In genomic region chr14:53306267-53306721, GRCh38 we compare ENCODE assay signal across 8 cellular contexts.
A peak's percentile ranks its signal among the peaks of the same experiment; 100 is the strongest.
DNase-seq lines count a peak whose midpoint lies in the region; ATAC-seq, FAIRE-seq and TF ChIP-seq lines count a peak whose summit lies in the region.

No MANE protein-coding gene starts in this region.

- in situ Hi-C loops in HepG2 (cut with HindIII; ENCODE audit: extremely low pct_ligation_motif_present, low pct_unique_long_range_greater_than_20kb): no loop called here

- H3K4me2 ChIP-seq in HepG2 (ENCODE audit: low read depth, low read length): peak overlapping the region; percentile 91

- DNase-seq in A172 (ENCODE audit: low spot score) (peak; percentile 42), NCI-H1417 treated with DMSO at 0.1 percent for 48 hours (lab: John Stamatoyannopoulos, UW) (peak; percentile 58), WTC11 (ENCODE audit: low spot score) (peak; percentile 53), HepG2 (ENCODE audit: low spot score) (peak; percentile 19)
- DNase-seq in stimulated activated CD4-positive, alpha-beta T cell treated with anti-CD3 and anti-CD28 coated beads, Interleukin-4, amount 100 ng/mL, for 4 hours: peak; percentile 31 to 41

- intact Hi-C loops in dendritic cell treated with granulocyte-macrophage colony-stimulating factor and Interleukin-4, amounts not matched to agents 40 ng/mL and 50 ng/mL, for 4 days (cut with micrococcal nuclease): no loop called here
- intact Hi-C loops in HepG2 (cut with micrococcal nuclease; ENCODE audit: unreplicated experiment): loop anchor here (1.0 to 10.0 kb wide), 3 partner anchors 13 to 484 kb away; no protein-coding TSS in a partner anchor

- peaks cover 24% of the 10 kb centered on the region for H3K9me3 Mint-ChIP-seq in WTC11
- no peaks in the 10 kb centered on the region for H3K9me3 Mint-ChIP-seq in dendritic cell treated with granulocyte-macrophage colony-stimulating factor and Interleukin-4, amounts not matched to agents 40 ng/mL and 50 ng/mL, for 4 days

- H3K9ac ChIP-seq in HepG2 (ENCODE audit: insufficient read depth, low read depth, low read length): peak overlapping the region; percentile 59

- H3K9me3 ChIP-seq in HepG2 (ENCODE audit: low read length): no peaks in the 10 kb centered on the region

- TF ChIP-seq CTCF in GM12872 (IDR thresholded peaks at IDR 0.05; ENCODE audit: insufficient read depth, low read depth, low read length): peak; percentile 67
- peak; percentile 60 for TF ChIP-seq CTCF in WTC11 (IDR thresholded peaks at IDR 0.05)
- TF ChIP-seq CTCF in HepG2 (CRISPR knock-in tag; IDR thresholded peaks at IDR 0.05): peak; percentile 80

- H3K27me3 Mint-ChIP-seq in WTC11 (ENCODE audit: low read depth): no peaks in the 10 kb centered on the region; the same call in none of the 2 replicates
- no peaks in the 10 kb centered on the region for H3K27me3 Mint-ChIP-seq in dendritic cell treated with granulocyte-macrophage colony-stimulating factor and Interleukin-4, amounts not matched to agents 40 ng/mL and 50 ng/mL, for 4 days

- H3K36me3 ChIP-seq in HepG2 (replicated peaks in 1 of 2; ENCODE audit: control insufficient read depth in 1 of 2, insufficient read depth in 2 of 2, low read length in 2 of 2): no peaks in the 10 kb centered on the region

- WGBS in HepG2 (ENCODE audit: low lambda C conversion rate): 4% methylated on average over 11 of the region's 11 CpGs

- ATAC-seq in WTC11 (peak; percentile 89), HepG2 (peak; percentile 72), GM18511 (IDR thresholded peaks at IDR 0.05; ENCODE audit: unreplicated experiment) (no peak)

- peaks cover 6% of the 10 kb centered on the region; the same call in 1 of the 2 replicates for H3K4me1 Mint-ChIP-seq in WTC11
- no peaks in the 10 kb centered on the region for H3K4me1 Mint-ChIP-seq in dendritic cell treated with granulocyte-macrophage colony-stimulating factor and Interleukin-4, amounts not matched to agents 40 ng/mL and 50 ng/mL, for 4 days (ENCODE audit: low read depth)

- H3K27ac ChIP-seq in HepG2 (ENCODE audit: extremely low read length, insufficient read depth, low read length): no peak overlapping the region

- no peak for TF ChIP-seq RAD21 in HepG2 (CRISPR knock-in tag; IDR thresholded peaks at IDR 0.05)

- no peak overlapping the region for H3K27ac Mint-ChIP-seq in WTC11
- H3K27ac Mint-ChIP-seq in dendritic cell treated with granulocyte-macrophage colony-stimulating factor and Interleukin-4, amounts not matched to agents 40 ng/mL and 50 ng/mL, for 4 days: no peak overlapping the region

- BruUV-seq in HepG2 (replicated peaks; lab: Mats Ljungman, UMichigan): no TSS peak

- CTCF ChIA-PET in WTC11 (lab: Charles Lee): interaction anchor here (0.5 to 2.4 kb wide), 16 partner anchors 10 to 1263 kb away, joined by 3 to 19 read pairs (median 4); no protein-coding TSS in a partner anchor
- CTCF ChIA-PET in HepG2 (lab: Yijun Ruan, JAX; ENCODE audit: low intra/inter-chr PET ratio, low total read pairs): interaction anchor here (0.8 to 1.2 kb wide), 3 partner anchors 10 to 1042 kb away, joined by 3 to 4 read pairs (median 3); partner anchors contain the start of gene FERMT2

- H3K27me3 ChIP-seq in HepG2 (ENCODE audit: control insufficient read depth in 1 of 2, insufficient read depth in 2 of 2, low read length in 2 of 2): peaks cover 1 to 3% of the 10 kb centered on the region in 2 experiments; a peak in 3 of 5 replicates

- peaks cover 9% of the 10 kb centered on the region for H3K4me1 ChIP-seq in HepG2 (ENCODE audit: insufficient read depth, low read length)

- no peak for TF ChIP-seq POLR2A in HepG2 (IDR thresholded peaks at IDR 0.05; ENCODE audit: insufficient read depth in 1 of 2, low read depth in 2 of 2, low read length in 2 of 2)

- no peaks in the 10 kb centered on the region for H3K79me2 ChIP-seq in HepG2 (ENCODE audit: insufficient read depth, low read length)

- POLR2A ChIA-PET in WTC11 (lab: Charles Lee) (interaction anchor here (0.6 kb wide), 1 partner anchor 1057 kb away, joined by 3 read pairs; no protein-coding TSS in a partner anchor), HepG2 (lab: Yijun Ruan, JAX) (no interaction called here)

- H3K36me3 Mint-ChIP-seq in WTC11: peaks cover 21% of the 10 kb centered on the region
- no peaks in the 10 kb centered on the region for H3K36me3 Mint-ChIP-seq in dendritic cell treated with granulocyte-macrophage colony-stimulating factor and Interleukin-4, amounts not matched to agents 40 ng/mL and 50 ng/mL, for 4 days (ENCODE audit: low read depth)

- H2AFZ ChIP-seq in HepG2 (ENCODE audit: low read length): peak overlapping the region; percentile 86

- peak overlapping the region; percentile 45 for H3K4me3 Mint-ChIP-seq in WTC11
- H3K4me3 Mint-ChIP-seq in dendritic cell treated with granulocyte-macrophage colony-stimulating factor and Interleukin-4, amounts not matched to agents 40 ng/mL and 50 ng/mL, for 4 days: peak overlapping the region; percentile 53

- peak; percentile 93 for FAIRE-seq in HepG2 (lab: Jason Lieb, UNC)

- peak overlapping the region; percentile 57 to 80 (median 74) for H3K4me3 ChIP-seq in HepG2 (replicated peaks in 1 of 3; ENCODE audit: insufficient read depth in 1 of 3, low read depth in 2 of 3, low read length in 3 of 3)

- no peaks in the 10 kb centered on the region for H4K20me1 ChIP-seq in HepG2 (ENCODE audit: insufficient read depth, low read length)

- TF ChIP-seq EP300 in HepG2 (IDR thresholded peaks at IDR 0.05; ENCODE audit: low read depth in 2 of 2, low read length in 2 of 2): no peak
- no peak for TF ChIP-seq EP300 in HepG2 (CRISPR knock-in tag; IDR thresholded peaks at IDR 0.05; ENCODE audit: borderline replicate concordance)

TF ChIP-seq in WTC11, 78 proteins besides CTCF, POLR2A, EP300 and RAD21 (continues in another document):
- TF ChIP-seq ZNF281 (CRISPR knock-in tag; IDR thresholded peaks at IDR 0.05) (no peak), IRF2 (CRISPR knock-in tag; IDR thresholded peaks at IDR 0.05; ENCODE audit: borderline replicate concordance, low read depth) (no peak), ZNF416 (CRISPR knock-in tag; IDR thresholded peaks at IDR 0.05) (no peak), ZNF263 (CRISPR knock-in tag; IDR thresholded peaks at IDR 0.05; ENCODE audit: low read depth) (no peak), EMX1 (CRISPR knock-in tag; IDR thresholded peaks at IDR 0.05) (no peak)

TF ChIP-seq in HepG2, 621 proteins besides CTCF, POLR2A, EP300 and RAD21 (continues in another document):
- TF ChIP-seq IRF2 (CRISPR knock-in tag; IDR thresholded peaks at IDR 0.05) (no peak), ZNF569 (CRISPR knock-in tag; IDR thresholded peaks at IDR 0.05; ENCODE audit: borderline replicate concordance) (no peak), TERF1 (CRISPR knock-in tag; IDR thresholded peaks at IDR 0.05) (no peak), HNF4A (CRISPR knock-in tag; IDR thresholded peaks at IDR 0.05) (no peak), ZNF558 (CRISPR knock-in tag; IDR thresholded peaks at IDR 0.05; ENCODE audit: borderline replicate concordance) (no peak), ZNF501 (CRISPR knock-in tag; IDR thresholded peaks at IDR 0.05) (no peak), SMARCC2 (IDR thresholded peaks at IDR 0.05) (no peak), ZSCAN9 (CRISPR knock-in tag; IDR thresholded peaks at IDR 0.05; ENCODE audit: borderline replicate concordance) (no peak), BCL3 (CRISPR knock-in tag; IDR thresholded peaks at IDR 0.05) (no peak), ZNF629 (CRISPR knock-in tag; conservative IDR thresholded peaks at IDR 0.05) (no peak), ZNF382 (CRISPR knock-in tag; IDR thresholded peaks at IDR 0.05; ENCODE audit: borderline replicate concordance) (no peak), GATAD2A (CRISPR knock-in tag; IDR thresholded peaks at IDR 0.05) (no peak), STAG1 (CRISPR knock-in tag; IDR thresholded peaks at IDR 0.05) (peak; percentile 76), RFX3 (CRISPR knock-in tag; IDR thresholded peaks at IDR 0.05) (no peak)
- TF ChIP-seq, protein P1, sequence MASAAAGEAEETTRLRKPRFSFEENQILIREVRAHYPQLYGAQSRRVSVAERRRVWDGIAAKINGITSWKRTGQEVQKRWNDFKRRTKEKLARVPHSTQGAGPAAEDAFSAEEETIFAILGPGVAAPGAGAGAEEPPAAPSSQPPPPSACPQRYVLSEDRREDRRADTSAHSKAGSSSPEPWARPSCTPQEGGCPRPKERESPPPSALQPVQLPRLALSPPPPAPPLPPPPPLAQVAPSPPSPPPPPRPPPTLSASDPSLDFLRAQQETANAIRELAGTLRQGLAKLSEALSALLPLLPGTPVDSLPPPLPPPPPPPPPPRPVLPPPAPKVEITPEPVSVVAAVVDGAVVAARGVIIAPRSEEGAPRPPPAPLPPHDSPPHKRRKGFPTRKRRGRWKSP (CRISPR knock-in tag; IDR thresholded peaks at IDR 0.05): 0 out of 2 replicates have a peak, but pooled peaks have one; percentile 28
